In the genomic region with DNA sequence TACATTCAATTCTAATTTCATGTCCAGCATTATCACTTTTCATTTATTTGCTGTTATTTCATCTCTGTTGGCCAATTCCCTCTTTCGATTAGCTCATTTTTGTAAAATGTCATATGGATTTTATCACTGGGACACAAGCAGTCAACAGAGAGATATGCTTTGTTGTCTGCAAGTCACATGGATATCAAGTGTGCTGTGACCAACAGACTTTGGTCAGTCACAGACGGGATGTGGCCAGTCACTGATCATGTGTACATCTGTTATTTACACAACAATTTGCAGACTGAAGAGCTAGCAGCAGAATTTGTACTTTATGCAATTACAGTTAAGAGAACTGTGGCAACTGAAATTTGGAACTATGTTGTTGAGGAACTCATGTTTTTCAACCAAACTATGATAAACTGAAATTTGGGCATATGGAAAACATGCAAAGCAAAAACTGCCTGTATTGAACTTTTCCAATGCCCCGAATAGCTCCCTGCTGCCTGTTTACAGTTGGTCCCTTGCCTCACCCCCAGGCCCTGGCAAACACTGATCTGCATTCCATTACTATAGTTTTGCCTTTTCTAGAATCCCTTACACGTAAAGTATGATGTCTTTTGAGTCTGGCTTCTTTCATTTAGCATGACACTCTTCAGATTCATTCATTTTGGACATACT, we compare ENCODE assay signal across 1 cellular context.
TF ChIP-seq lines count a peak whose summit lies in the region.

No MANE protein-coding gene starts in this region.

TF ChIP-seq in K562, 482 proteins besides CTCF, POLR2A, EP300 and RAD21 (continued from another document and continues in another):
- TF ChIP-seq, protein P1, sequence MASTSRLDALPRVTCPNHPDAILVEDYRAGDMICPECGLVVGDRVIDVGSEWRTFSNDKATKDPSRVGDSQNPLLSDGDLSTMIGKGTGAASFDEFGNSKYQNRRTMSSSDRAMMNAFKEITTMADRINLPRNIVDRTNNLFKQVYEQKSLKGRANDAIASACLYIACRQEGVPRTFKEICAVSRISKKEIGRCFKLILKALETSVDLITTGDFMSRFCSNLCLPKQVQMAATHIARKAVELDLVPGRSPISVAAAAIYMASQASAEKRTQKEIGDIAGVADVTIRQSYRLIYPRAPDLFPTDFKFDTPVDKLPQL (IDR thresholded peaks at IDR 0.05; ENCODE audit: extremely low read depth, insufficient read length): no peak
- TF ChIP-seq ZMIZ1 (IDR thresholded peaks at IDR 0.05; ENCODE audit: low read depth in 2 of 2, low read length in 2 of 2) (no peak), PHF20 (IDR thresholded peaks at IDR 0.05; ENCODE audit: partially characterized antibody) (no peak), ETV1 (tag; conservative IDR thresholded peaks at IDR 0.05; ENCODE audit: low read depth) (no peak), ARID1B (IDR thresholded peaks at IDR 0.05) (peak; percentile 85), ZBTB34 (CRISPR knock-in tag; IDR thresholded peaks at IDR 0.05) (no peak), ESRRA (IDR thresholded peaks at IDR 0.05; ENCODE audit: borderline replicate concordance, low read depth) (no peak; the same call in 1 of the 2 replicates), ZNF24 (IDR thresholded peaks at IDR 0.05) (no peak), ZKSCAN1 (IDR thresholded peaks at IDR 0.05; ENCODE audit: low read depth, low read length) (no peak), E2F5 (CRISPR knock-in tag; IDR thresholded peaks at IDR 0.05) (no peak), ZNF274 (IDR thresholded peaks at IDR 0.05; ENCODE audit: borderline replicate concordance, low read depth, low read length) (no peak), HDAC3 (IDR thresholded peaks at IDR 0.05; ENCODE audit: borderline replicate concordance, partially characterized antibody) (peak; percentile 59), RB1 (IDR thresholded peaks at IDR 0.05; ENCODE audit: low read depth) (no peak), TBP (optimal IDR thresholded peaks at IDR 0.05; ENCODE audit: low read depth, low read length) (no peak), TARDBP (IDR thresholded peaks at IDR 0.05) (no peak), SRF (CRISPR knock-in tag; IDR thresholded peaks at IDR 0.05) (no peak), MTF1 (CRISPR knock-in tag; IDR thresholded peaks at IDR 0.05; ENCODE audit: borderline replicate concordance) (no peak), NR1H2 (CRISPR knock-in tag; IDR thresholded peaks at IDR 0.05) (no peak), HEY1 (CRISPR knock-in tag; IDR thresholded peaks at IDR 0.05; ENCODE audit: borderline replicate concordance) (no peak), CCNT2 (IDR thresholded peaks at IDR 0.05; ENCODE audit: borderline replicate concordance, extremely low read depth, insufficient read length, low read depth, low read length) (peak; percentile 59), SP2 (IDR thresholded peaks at IDR 0.05; ENCODE audit: extremely low read depth, low read depth, low read length, poor library complexity, severe bottlenecking) (no peak), ZNF146 (CRISPR knock-in tag; IDR thresholded peaks at IDR 0.05; ENCODE audit: unreplicated experiment) (no peak), ZNF717 (CRISPR knock-in tag; IDR thresholded peaks at IDR 0.05) (no peak), EZH2 (IDR thresholded peaks at IDR 0.05; ENCODE audit: borderline replicate concordance, low read depth, low read length) (no peak), TBL1XR1 (IDR thresholded peaks at IDR 0.05; ENCODE audit: low read length in 2 of 2) (peak in 1 of 2 experiments; percentile 32; a peak in 1 of 4 replicates), ZNF143 (CRISPR knock-in tag; IDR thresholded peaks at IDR 0.05) (no peak), SMAD2 (IDR thresholded peaks at IDR 0.05; ENCODE audit: low read depth, low read length) (no peak), KLF6 (CRISPR knock-in tag; IDR thresholded peaks at IDR 0.05; ENCODE audit: borderline replicate concordance) (no peak), CXXC5 (CRISPR knock-in tag; IDR thresholded peaks at IDR 0.05) (no peak; the same call in 1 of the 2 replicates), ZNF175 (CRISPR knock-in tag; IDR thresholded peaks at IDR 0.05; ENCODE audit: low read depth) (no peak; the same call in 1 of the 2 replicates), ETV6 (IDR thresholded peaks at IDR 0.05; ENCODE audit: borderline replicate concordance in 1 of 2, low read depth in 2 of 2, low read length in 1 of 2) (no peak), ETV6 (CRISPR knock-in tag; IDR thresholded peaks at IDR 0.05; ENCODE audit: borderline replicate concordance) (no peak), STAT5B (CRISPR knock-in tag; IDR thresholded peaks at IDR 0.05) (no peak), CUX1 (CRISPR knock-in tag; IDR thresholded peaks at IDR 0.05) (no peak), RAD51 (IDR thresholded peaks at IDR 0.05; ENCODE audit: borderline replicate concordance, low read depth) (peak; percentile 49)
- TF ChIP-seq, protein P2, sequence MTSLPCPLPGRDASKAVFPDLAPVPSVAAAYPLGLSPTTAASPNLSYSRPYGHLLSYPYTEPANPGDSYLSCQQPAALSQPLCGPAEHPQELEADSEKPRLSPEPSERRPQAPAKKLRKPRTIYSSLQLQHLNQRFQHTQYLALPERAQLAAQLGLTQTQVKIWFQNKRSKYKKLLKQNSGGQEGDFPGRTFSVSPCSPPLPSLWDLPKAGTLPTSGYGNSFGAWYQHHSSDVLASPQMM (CRISPR knock-in tag; IDR thresholded peaks at IDR 0.05): no peak
- TF ChIP-seq, protein P3, sequence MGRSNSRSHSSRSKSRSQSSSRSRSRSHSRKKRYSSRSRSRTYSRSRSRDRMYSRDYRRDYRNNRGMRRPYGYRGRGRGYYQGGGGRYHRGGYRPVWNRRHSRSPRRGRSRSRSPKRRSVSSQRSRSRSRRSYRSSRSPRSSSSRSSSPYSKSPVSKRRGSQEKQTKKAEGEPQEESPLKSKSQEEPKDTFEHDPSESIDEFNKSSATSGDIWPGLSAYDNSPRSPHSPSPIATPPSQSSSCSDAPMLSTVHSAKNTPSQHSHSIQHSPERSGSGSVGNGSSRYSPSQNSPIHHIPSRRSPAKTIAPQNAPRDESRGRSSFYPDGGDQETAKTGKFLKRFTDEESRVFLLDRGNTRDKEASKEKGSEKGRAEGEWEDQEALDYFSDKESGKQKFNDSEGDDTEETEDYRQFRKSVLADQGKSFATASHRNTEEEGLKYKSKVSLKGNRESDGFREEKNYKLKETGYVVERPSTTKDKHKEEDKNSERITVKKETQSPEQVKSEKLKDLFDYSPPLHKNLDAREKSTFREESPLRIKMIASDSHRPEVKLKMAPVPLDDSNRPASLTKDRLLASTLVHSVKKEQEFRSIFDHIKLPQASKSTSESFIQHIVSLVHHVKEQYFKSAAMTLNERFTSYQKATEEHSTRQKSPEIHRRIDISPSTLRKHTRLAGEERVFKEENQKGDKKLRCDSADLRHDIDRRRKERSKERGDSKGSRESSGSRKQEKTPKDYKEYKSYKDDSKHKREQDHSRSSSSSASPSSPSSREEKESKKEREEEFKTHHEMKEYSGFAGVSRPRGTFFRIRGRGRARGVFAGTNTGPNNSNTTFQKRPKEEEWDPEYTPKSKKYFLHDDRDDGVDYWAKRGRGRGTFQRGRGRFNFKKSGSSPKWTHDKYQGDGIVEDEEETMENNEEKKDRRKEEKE (IDR thresholded peaks at IDR 0.05; ENCODE audit: borderline replicate concordance in 1 of 2, control insufficient read depth in 1 of 2, low read depth in 2 of 2, low read length in 1 of 2): no peak
- TF ChIP-seq, protein P4, sequence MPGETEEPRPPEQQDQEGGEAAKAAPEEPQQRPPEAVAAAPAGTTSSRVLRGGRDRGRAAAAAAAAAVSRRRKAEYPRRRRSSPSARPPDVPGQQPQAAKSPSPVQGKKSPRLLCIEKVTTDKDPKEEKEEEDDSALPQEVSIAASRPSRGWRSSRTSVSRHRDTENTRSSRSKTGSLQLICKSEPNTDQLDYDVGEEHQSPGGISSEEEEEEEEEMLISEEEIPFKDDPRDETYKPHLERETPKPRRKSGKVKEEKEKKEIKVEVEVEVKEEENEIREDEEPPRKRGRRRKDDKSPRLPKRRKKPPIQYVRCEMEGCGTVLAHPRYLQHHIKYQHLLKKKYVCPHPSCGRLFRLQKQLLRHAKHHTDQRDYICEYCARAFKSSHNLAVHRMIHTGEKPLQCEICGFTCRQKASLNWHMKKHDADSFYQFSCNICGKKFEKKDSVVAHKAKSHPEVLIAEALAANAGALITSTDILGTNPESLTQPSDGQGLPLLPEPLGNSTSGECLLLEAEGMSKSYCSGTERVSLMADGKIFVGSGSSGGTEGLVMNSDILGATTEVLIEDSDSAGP (CRISPR knock-in tag; IDR thresholded peaks at IDR 0.05): no peak
- TF ChIP-seq, protein P5, sequence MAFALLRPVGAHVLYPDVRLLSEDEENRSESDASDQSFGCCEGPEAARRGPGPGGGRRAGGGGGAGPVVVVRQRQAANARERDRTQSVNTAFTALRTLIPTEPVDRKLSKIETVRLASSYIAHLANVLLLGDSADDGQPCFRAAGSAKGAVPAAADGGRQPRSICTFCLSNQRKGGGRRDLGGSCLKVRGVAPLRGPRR (CRISPR knock-in tag; IDR thresholded peaks at IDR 0.05): no peak
- TF ChIP-seq, protein P6, sequence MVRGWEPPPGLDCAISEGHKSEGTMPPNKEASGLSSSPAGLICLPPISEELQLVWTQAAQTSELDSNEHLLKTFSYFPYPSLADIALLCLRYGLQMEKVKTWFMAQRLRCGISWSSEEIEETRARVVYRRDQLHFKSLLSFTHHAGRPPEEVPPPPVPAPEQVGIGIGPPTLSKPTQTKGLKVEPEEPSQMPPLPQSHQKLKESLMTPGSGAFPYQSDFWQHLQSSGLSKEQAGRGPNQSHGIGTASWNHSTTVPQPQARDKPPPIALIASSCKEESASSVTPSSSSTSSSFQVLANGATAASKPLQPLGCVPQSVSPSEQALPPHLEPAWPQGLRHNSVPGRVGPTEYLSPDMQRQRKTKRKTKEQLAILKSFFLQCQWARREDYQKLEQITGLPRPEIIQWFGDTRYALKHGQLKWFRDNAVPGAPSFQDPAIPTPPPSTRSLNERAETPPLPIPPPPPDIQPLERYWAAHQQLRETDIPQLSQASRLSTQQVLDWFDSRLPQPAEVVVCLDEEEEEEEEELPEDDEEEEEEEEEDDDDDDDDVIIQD (CRISPR knock-in tag; IDR thresholded peaks at IDR 0.05): no peak
